11 cellular contexts compared by ENCODE assay signal in the genomic region with DNA sequence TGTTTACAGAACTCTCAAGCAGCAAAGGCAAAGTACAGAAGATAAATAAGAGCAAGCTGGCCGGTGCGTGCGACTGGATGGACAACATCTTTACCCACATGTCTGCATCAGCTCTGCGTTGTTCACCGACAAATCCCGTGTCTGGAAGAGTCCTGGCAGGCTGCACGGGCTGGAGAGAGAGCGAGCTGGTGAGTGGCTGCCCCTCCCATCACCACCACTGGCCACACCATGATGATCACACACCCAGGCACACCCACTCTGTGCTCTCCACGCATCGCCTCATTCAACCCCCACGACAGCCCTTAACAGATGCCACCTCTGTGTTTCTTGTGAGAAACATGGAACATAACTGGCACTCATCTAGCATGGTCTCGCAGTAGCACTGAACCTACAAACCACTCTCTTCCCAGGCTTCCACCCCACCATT. TPM values are rescaled to one million over a fixed set of nuclear protein-coding genes. Genes with fewer than 3 reads are reported as not detected.
DNase-seq lines count a peak whose midpoint lies in the region; ATAC-seq and TF ChIP-seq lines count a peak whose summit lies in the region.
"Had no signal": no experiment of that assay in that cellular context is flagged by ENCODE, and none has a peak within 500 bp of the region (broad histone marks: within the 10 kb centered on the region; RNA-seq: fewer than 3 reads in every experiment).

No MANE protein-coding gene starts in this region.

- TF ChIP-seq CTCF in WI38 (IDR thresholded peaks at IDR 0.05; ENCODE audit: low read depth, low read length), result no peak

- H3K4me1 ChIP-seq in right cardiac atrium (ENCODE audit: control insufficient read depth, insufficient read depth, low read length), result peaks cover 30% of the 10 kb centered on the region

- no peak overlapping the region for H3K27ac ChIP-seq in right cardiac atrium (ENCODE audit: low read length)
- H3K27ac ChIP-seq: parathyroid adenoma had no signal

- H3K9me3 ChIP-seq in right cardiac atrium (ENCODE audit: control insufficient read depth, low read length), result no peaks in the 10 kb centered on the region

- H3K27ac Mint-ChIP-seq in stimulated activated effector memory CD8-positive, alpha-beta T cell treated with anti-CD3 and anti-CD28 coated beads, Interleukin-12 subunit alpha, Interleukin-12 subunit beta, amount 100 ng/mL, for 72 hours, result no peak overlapping the region

- 55% methylated on average over 12 of the region's 12 CpGs for WGBS in right cardiac atrium

- no peaks in the 10 kb centered on the region for H3K9me3 Mint-ChIP-seq in stimulated activated effector memory CD8-positive, alpha-beta T cell treated with anti-CD3 and anti-CD28 coated beads, Interleukin-12 subunit alpha, Interleukin-12 subunit beta, amount 100 ng/mL, for 72 hours

- H3K4me1 Mint-ChIP-seq in stimulated activated effector memory CD8-positive, alpha-beta T cell treated with anti-CD3 and anti-CD28 coated beads, Interleukin-12 subunit alpha, Interleukin-12 subunit beta, amount 100 ng/mL, for 72 hours, result peaks cover 12% of the 10 kb centered on the region

- peaks cover 36% of the 10 kb centered on the region for H3K36me3 Mint-ChIP-seq in stimulated activated effector memory CD8-positive, alpha-beta T cell treated with anti-CD3 and anti-CD28 coated beads, Interleukin-12 subunit alpha, Interleukin-12 subunit beta, amount 100 ng/mL, for 72 hours

- peak; percentile 80 to 83 for ATAC-seq in right cardiac atrium
- ATAC-seq in stimulated activated effector memory CD8-positive, alpha-beta T cell treated with anti-CD3 and anti-CD28 coated beads, Interleukin-12 subunit alpha, Interleukin-12 subunit beta, amount 100 ng/mL, for 72 hours, result peak; percentile 31
- ATAC-seq in HG02759 (IDR thresholded peaks at IDR 0.05; ENCODE audit: unreplicated experiment), result no peak

- H3K27me3 ChIP-seq in right cardiac atrium (ENCODE audit: control insufficient read depth, insufficient read depth), result no peaks in the 10 kb centered on the region

- peak overlapping the region; percentile 46 for H3K4me3 ChIP-seq in WI38 (ENCODE audit: low read depth, low read length)
- no peak overlapping the region for H3K4me3 ChIP-seq in right cardiac atrium (ENCODE audit: low read length)

- DNase-seq in NCI-H2227 (lab: John Stamatoyannopoulos, UW; ENCODE audit: unreplicated experiment), result peak; percentile 17
- DNase-seq in NCI-H2227 treated with DMSO at 0.1 percent for 48 hours (lab: John Stamatoyannopoulos, UW), result no peak
- DNase-seq in right cardiac atrium, result peak in 2 of 3 donors; percentile 67 to 73
- no peak for DNase-seq in stimulated activated effector memory CD8-positive, alpha-beta T cell treated with anti-CD3 and anti-CD28 coated beads, Interleukin-12 subunit alpha, Interleukin-12 subunit beta, amount 100 ng/mL, for 72 hours (ENCODE audit: low spot score in 2 of 2)
- DNase-seq in iPS-NIHi7 (ENCODE audit: extremely low spot score), result no peak
- no peak for DNase-seq in T-helper 2 cell
- DNase-seq: activated CD4-positive, alpha-beta T cell treated with anti-CD3 and anti-CD28 coated beads for 48 hours; CD4-positive, CD25-positive, alpha-beta regulatory T cell had no signal

- intact Hi-C loops in right cardiac atrium (cut with DNase I), result no loop called here

- H3K4me3 Mint-ChIP-seq in stimulated activated effector memory CD8-positive, alpha-beta T cell treated with anti-CD3 and anti-CD28 coated beads, Interleukin-12 subunit alpha, Interleukin-12 subunit beta, amount 100 ng/mL, for 72 hours, result no peak overlapping the region

RNA-seq across cellular contexts. Expression of gene ANKRD11, which starts 59.2 kb away (rescaled TPM):
- 10 to 100 TPM; 92.6 to 98.9 (median 96.9) TPM for total RNA-seq in right cardiac atrium
- polyA plus RNA-seq in right cardiac atrium, result 75.3 TPM

Comparison
In these comparisons a context has a peak if more than half of its experiments do, and no peak if none do; other contexts are left out.
1. DNase-seq: peak in NCI-H2227 (single experiment) and right cardiac atrium (2 of 3); none in NCI-H2227 treated with DMSO at 0.1 percent for 48 hours (single experiment), stimulated activated effector memory CD8-positive, alpha-beta T cell treated with anti-CD3 and anti-CD28 coated beads, Interleukin-12 subunit alpha, Interleukin-12 subunit beta, amount 100 ng/mL, for 72 hours (0 of 2), iPS-NIHi7 (single experiment) and T-helper 2 cell (0 of 5).